14 cellular contexts compared by ENCODE assay signal in the genomic region with DNA sequence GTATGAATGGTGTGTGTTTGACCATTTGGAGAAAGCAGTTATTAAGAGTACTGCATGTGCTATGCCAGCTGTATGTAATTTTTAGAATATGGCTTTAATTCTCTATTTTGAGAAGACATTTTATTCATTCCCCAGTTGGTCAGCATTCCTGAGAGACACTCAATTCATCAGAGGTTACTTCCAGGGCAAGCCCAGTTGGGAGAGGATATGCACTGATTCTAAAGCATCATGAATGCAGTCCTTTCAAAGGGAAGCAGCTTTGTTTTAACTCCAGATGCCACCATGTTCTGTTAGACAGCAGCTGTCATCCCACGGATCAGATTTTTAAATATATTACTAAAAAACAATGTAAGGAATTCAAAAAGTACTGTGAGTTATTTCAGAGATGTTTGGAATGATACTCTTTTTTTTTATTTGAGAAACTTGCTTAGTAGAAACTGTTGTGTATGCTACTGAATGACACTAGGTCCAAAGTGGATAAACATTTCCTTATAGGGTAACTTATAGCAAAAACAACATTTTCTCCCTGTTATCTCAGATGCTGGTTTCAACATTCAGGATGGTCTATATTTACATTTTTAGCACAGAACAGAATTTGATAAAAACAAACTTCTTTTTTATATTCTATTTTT.
DNase-seq lines count a peak whose midpoint lies in the region; ATAC-seq, FAIRE-seq and TF ChIP-seq lines count a peak whose summit lies in the region.
"Had no signal": no experiment of that assay in that cellular context is flagged by ENCODE, and none has a peak within 500 bp of the region (broad histone marks: within the 10 kb centered on the region; RNA-seq: fewer than 3 reads in every experiment).

No MANE protein-coding gene starts in this region.

- no peaks in the 10 kb centered on the region for H3K36me3 ChIP-seq in osteoblast (ENCODE audit: insufficient read depth, low read length)

- FAIRE-seq in TTC549 (lab: Jason Lieb, UNC) = peak; percentile 54

- peaks cover 3% of the 10 kb centered on the region for H3K9me3 ChIP-seq in osteoblast (ENCODE audit: low read depth, low read length)

- H2AFZ ChIP-seq in osteoblast (ENCODE audit: low read length) = peak overlapping the region; percentile 32
- H2AFZ ChIP-seq: parathyroid adenoma had no signal

- intact Hi-C loops in left ventricle myocardium superior (cut with micrococcal nuclease) = no loop called here

- DNase-seq in EH (ENCODE audit: low read depth) (peak; percentile 96), fibroblast of the conjunctiva (ENCODE audit: low read depth) (peak; percentile 45), osteoblast (ENCODE audit: insufficient read length, low spot score, missing footprints) (peak; percentile 87), cortex of kidney (lab: John Stamatoyannopoulos, UW) (no peak), left ventricle myocardium superior (no peak)
- no peak for DNase-seq in stimulated activated CD4-positive, alpha-beta T cell treated with anti-CD3 and anti-CD28 coated beads, Interleukin-12 subunit alpha, Interleukin-12 subunit beta, amount 100 ng/mL, for 4 hours
- no peak for DNase-seq in activated naive CD4-positive, alpha-beta T cell treated with Interleukin-2 at 50 U/mL for 16 hours
- DNase-seq: activated CD4-positive, alpha-beta T cell treated with anti-CD3 and anti-CD28 coated beads for 4 hours; erythroblast; NCI-H2081; substantia nigra; T1000 had no signal

- no peaks in the 10 kb centered on the region for H4K20me1 ChIP-seq in osteoblast (ENCODE audit: insufficient read depth, low read length)

- H3K27ac ChIP-seq in osteoblast (ENCODE audit: low read depth, low read length) = peak overlapping the region; percentile 18
- H3K27ac ChIP-seq: parathyroid adenoma had no signal

- no peaks in the 10 kb centered on the region for H3K79me2 ChIP-seq in osteoblast (ENCODE audit: insufficient read depth, low read length)
- H3K79me2 ChIP-seq: parathyroid adenoma had no signal

- H3K27me3 ChIP-seq in osteoblast (ENCODE audit: insufficient read depth, low read length) = no peaks in the 10 kb centered on the region

- H3K4me2 ChIP-seq in osteoblast (ENCODE audit: insufficient read depth, low read length) = no peak overlapping the region

- TF ChIP-seq CTCF in osteoblast (IDR thresholded peaks at IDR 0.05; ENCODE audit: extremely low read depth, low read depth, low read length) = no peak

- H3K4me3 ChIP-seq in osteoblast (ENCODE audit: insufficient read depth, low read length) = no peak overlapping the region

- ATAC-seq in left ventricle myocardium superior = no peak

- peaks cover 26% of the 10 kb centered on the region for H3K4me1 ChIP-seq in osteoblast (ENCODE audit: insufficient read depth, low read length)
- H3K4me1 ChIP-seq: parathyroid adenoma had no signal

Comparison
In these comparisons a context has a peak if more than half of its experiments do, and no peak if none do; other contexts are left out.
1. DNase-seq: peak in EH (single experiment), fibroblast of the conjunctiva (single experiment) and osteoblast (single experiment); none in cortex of kidney (single experiment), left ventricle myocardium superior (single experiment), stimulated activated CD4-positive, alpha-beta T cell treated with anti-CD3 and anti-CD28 coated beads, Interleukin-12 subunit alpha, Interleukin-12 subunit beta, amount 100 ng/mL, for 4 hours (single experiment) and activated naive CD4-positive, alpha-beta T cell treated with Interleukin-2 at 50 U/mL for 16 hours (single experiment).